In genomic region chr13:43880451-43880850, GRCh38 we compare ENCODE assay signal across 8 cellular contexts. TPM values are rescaled to one million over a fixed set of nuclear protein-coding genes. Genes with fewer than 3 reads are reported as not detected.
DNase-seq lines count a peak whose midpoint lies in the region; ATAC-seq lines count a peak whose summit lies in the region.

No MANE protein-coding gene starts in this region.

- H3K27ac Mint-ChIP-seq in activated CD4-positive, alpha-beta T cell treated with anti-CD3 and anti-CD28 coated beads for 36 hours: peak overlapping the region; percentile 61
- peak overlapping the region; percentile 80 for H3K27ac Mint-ChIP-seq in activated naive CD8-positive, alpha-beta T cell
- H3K27ac Mint-ChIP-seq in immature natural killer cell: peak overlapping the region in 5 of 6 donors; percentile 68 to 91 (median 91)

- no peaks in the 10 kb centered on the region for H3K27me3 ChIP-seq in stomach smooth muscle (ENCODE audit: control insufficient read depth in 1 of 2, insufficient read depth in 2 of 2, low read length in 2 of 2)

- no peak for ATAC-seq in activated CD4-positive, alpha-beta T cell treated with anti-CD3 and anti-CD28 coated beads for 36 hours
- ATAC-seq in GM21529 (IDR thresholded peaks at IDR 0.05; ENCODE audit: unreplicated experiment): no peak

- H3K36me3 Mint-ChIP-seq in activated CD4-positive, alpha-beta T cell treated with anti-CD3 and anti-CD28 coated beads for 36 hours (ENCODE audit: low read depth): peaks cover 4% of the 10 kb centered on the region
- H3K36me3 Mint-ChIP-seq in activated naive CD8-positive, alpha-beta T cell: peaks cover 6% of the 10 kb centered on the region
- no peaks in the 10 kb centered on the region for H3K36me3 Mint-ChIP-seq in immature natural killer cell

- no peak for DNase-seq in activated CD4-positive, alpha-beta T cell treated with anti-CD3 and anti-CD28 coated beads for 36 hours
- no peak for DNase-seq in activated CD4-positive, alpha-beta T cell treated with anti-CD3 and anti-CD28 coated beads, Interleukin-2, amount 50 U/mL, for 48 hours
- DNase-seq in immature natural killer cell (no peak), COR-L47 (lab: John Stamatoyannopoulos, UW) (no peak)
- DNase-seq in activated CD4-positive, alpha-beta T cell treated with anti-CD3 and anti-CD28 coated beads for 4 hours: no peak

- CTCF ChIA-PET in activated CD4-positive, alpha-beta T cell treated with anti-CD3 and anti-CD28 coated beads for 36 hours (lab: Charles Lee): interaction anchor here (0.5 to 2.0 kb wide), 2 partner anchors 14 to 603 kb away, joined by 4 read pairs; no protein-coding TSS in a partner anchor

- POLR2A ChIA-PET in activated CD4-positive, alpha-beta T cell treated with anti-CD3 and anti-CD28 coated beads for 36 hours (lab: Charles Lee): no interaction called here

- peak overlapping the region in 1 of 2 donors; percentile 77 for H3K9ac ChIP-seq in stomach smooth muscle (ENCODE audit: low read length in 2 of 2)

- intact Hi-C loops in activated CD4-positive, alpha-beta T cell treated with anti-CD3 and anti-CD28 coated beads for 36 hours (cut with DNase I, micrococcal nuclease): no loop called here

- H3K9me3 Mint-ChIP-seq in activated CD4-positive, alpha-beta T cell treated with anti-CD3 and anti-CD28 coated beads for 36 hours (ENCODE audit: low read depth): no peaks in the 10 kb centered on the region
- H3K9me3 Mint-ChIP-seq in activated naive CD8-positive, alpha-beta T cell (ENCODE audit: low read depth): no peaks in the 10 kb centered on the region
- H3K9me3 Mint-ChIP-seq in immature natural killer cell: no peaks in the 10 kb centered on the region

- peaks cover 0 to 3% of the 10 kb centered on the region in 2 donors for H3K36me3 ChIP-seq in stomach smooth muscle (ENCODE audit: control insufficient read depth in 2 of 2, insufficient read depth in 2 of 2, low read length in 2 of 2)

- no peak overlapping the region for H3K27ac ChIP-seq in stomach smooth muscle (ENCODE audit: low read length)

- H3K4me1 Mint-ChIP-seq in activated CD4-positive, alpha-beta T cell treated with anti-CD3 and anti-CD28 coated beads for 36 hours: peaks cover 22% of the 10 kb centered on the region
- peaks cover 32% of the 10 kb centered on the region for H3K4me1 Mint-ChIP-seq in activated naive CD8-positive, alpha-beta T cell (ENCODE audit: low read depth)
- peaks cover 18 to 25% of the 10 kb centered on the region in 2 donors for H3K4me1 Mint-ChIP-seq in immature natural killer cell

- peak overlapping the region; percentile 79 for H3K4me3 Mint-ChIP-seq in activated CD4-positive, alpha-beta T cell treated with anti-CD3 and anti-CD28 coated beads for 36 hours
- peak overlapping the region; percentile 87 for H3K4me3 Mint-ChIP-seq in activated naive CD8-positive, alpha-beta T cell
- H3K4me3 Mint-ChIP-seq in immature natural killer cell: peak overlapping the region; percentile 85 to 93 (median 91)

- H3K4me3 ChIP-seq in stomach smooth muscle (ENCODE audit: low read length in 2 of 2): peak overlapping the region; percentile 77 to 84

- peaks cover 13% of the 10 kb centered on the region for H3K27me3 Mint-ChIP-seq in activated CD4-positive, alpha-beta T cell treated with anti-CD3 and anti-CD28 coated beads for 36 hours
- H3K27me3 Mint-ChIP-seq in activated naive CD8-positive, alpha-beta T cell: peaks cover under 1% of the 10 kb centered on the region
- H3K27me3 Mint-ChIP-seq in immature natural killer cell (ENCODE audit: low read depth in 3 of 3): peaks cover 0 to 13% (median 2%) of the 10 kb centered on the region in 3 donors

- peaks cover 12% of the 10 kb centered on the region for H3K4me1 ChIP-seq in stomach smooth muscle (ENCODE audit: control insufficient read depth, insufficient read depth, low read length)

- H3K9me3 ChIP-seq in stomach smooth muscle (ENCODE audit: control insufficient read depth in 2 of 2, low read length in 2 of 2): no peaks in the 10 kb centered on the region

RNA-seq across cellular contexts. Expression of gene LACC1, which starts 0.7 kb away (rescaled TPM):
- total RNA-seq in activated CD4-positive, alpha-beta T cell treated with anti-CD3 and anti-CD28 coated beads for 36 hours: 1 to 10 TPM; 2.6 to 3.1 TPM
- 1 to 10 TPM in 1 of 3 donors, under 1 TPM in 1, not detected in 1; 0.41 to 1.1 TPM for polyA plus RNA-seq in immature natural killer cell

RNA-seq across cellular contexts. Expression of gene CCDC122, which starts 0.9 kb away (rescaled TPM):
- total RNA-seq in activated CD4-positive, alpha-beta T cell treated with anti-CD3 and anti-CD28 coated beads for 36 hours: 1 to 10 TPM; 2.0 to 3.1 TPM
- polyA plus RNA-seq in immature natural killer cell: 1 to 10 TPM in 2 of 3 donors, under 1 TPM in 1; 0.84 to 6.9 (median 2.7) TPM
